Comparison of ENCODE assay signal across 14 cellular contexts in genomic region chr17:17505610-17506171, GRCh38.
"Had no signal": no experiment of that assay in that cellular context is flagged by ENCODE, and none has a peak within 500 bp of the region (broad histone marks: within the 10 kb centered on the region; RNA-seq: fewer than 3 reads in every experiment).

No MANE protein-coding gene starts in this region.

- H3K27ac ChIP-seq: hepatocyte, thoracic aorta, VCaP had no signal

- H3K36me3 ChIP-seq: left lung, thoracic aorta had no signal

- H3K9me3 ChIP-seq: left lung, thoracic aorta had no signal

- H3K79me2 ChIP-seq: hepatocyte had no signal

- H3K4me1 Mint-ChIP-seq: activated naive CD4-positive, alpha-beta T cell treated with anti-CD3 and anti-CD28 coated beads, Interleukin-2, amount 10 ng/mL, durations not matched to agents 7 days and 5 days had no signal

- H3K4me1 ChIP-seq: left lung had no signal

- H3K27me3 ChIP-seq: hepatocyte, left lung had no signal

- H3K27me3 Mint-ChIP-seq: activated CD4-positive, alpha-beta memory T cell treated with anti-CD3 and anti-CD28 coated beads for 36 hours; activated CD8-positive, alpha-beta memory T cell treated with anti-CD3 and anti-CD28 coated beads, Interleukin-2, amount 10 ng/mL, durations not matched to agents 7 days and 5 days; activated naive CD4-positive, alpha-beta T cell treated with anti-CD3 and anti-CD28 coated beads, Interleukin-2, amount 10 ng/mL, durations not matched to agents 7 days and 5 days; stimulated activated naive CD8-positive, alpha-beta T cell treated with anti-CD3 and anti-CD28 coated beads, Interleukin-15, amount 100 ng/mL, for 72 hours had no signal

- H3K27ac Mint-ChIP-seq: activated CD4-positive, alpha-beta memory T cell treated with anti-CD3 and anti-CD28 coated beads for 36 hours; activated CD8-positive, alpha-beta memory T cell treated with anti-CD3 and anti-CD28 coated beads, Interleukin-2, amount 10 ng/mL, durations not matched to agents 7 days and 5 days; activated naive CD4-positive, alpha-beta T cell treated with anti-CD3 and anti-CD28 coated beads, Interleukin-2, amount 10 ng/mL, durations not matched to agents 7 days and 5 days; natural killer cell had no signal

- H3K4me2 ChIP-seq: hepatocyte had no signal

- H3K4me3 Mint-ChIP-seq: activated CD4-positive, alpha-beta memory T cell treated with anti-CD3 and anti-CD28 coated beads for 36 hours; activated CD8-positive, alpha-beta memory T cell treated with anti-CD3 and anti-CD28 coated beads, Interleukin-2, amount 10 ng/mL, durations not matched to agents 7 days and 5 days; activated naive CD4-positive, alpha-beta T cell treated with anti-CD3 and anti-CD28 coated beads, Interleukin-2, amount 10 ng/mL, durations not matched to agents 7 days and 5 days; natural killer cell; stimulated activated naive CD8-positive, alpha-beta T cell treated with anti-CD3 and anti-CD28 coated beads, Interleukin-15, amount 100 ng/mL, for 72 hours had no signal

- DNase-seq: activated CD4-positive, alpha-beta memory T cell treated with anti-CD3 and anti-CD28 coated beads for 36 hours; activated CD8-positive, alpha-beta memory T cell treated with anti-CD3 and anti-CD28 coated beads, Interleukin-2, amount 10 ng/mL, durations not matched to agents 7 days and 5 days; activated naive CD4-positive, alpha-beta T cell treated with anti-CD3 and anti-CD28 coated beads, Interleukin-2, amount 10 ng/mL, durations not matched to agents 7 days and 5 days; activated T-cell treated with anti-CD3 and anti-CD28 coated beads, Interleukin-2, amount 50 U/mL, for 1 hour; islet precursor cell; mesendoderm; natural killer cell; stimulated activated CD4-positive, alpha-beta T cell treated with anti-CD3 and anti-CD28 coated beads, Interleukin-1b, Interleukin-23, amount 100 ng/mL, for 48 hours; stimulated activated naive CD8-positive, alpha-beta T cell treated with anti-CD3 and anti-CD28 coated beads, Interleukin-15, amount 100 ng/mL, for 72 hours; T-helper 9 cell had no signal

- H3K9me3 Mint-ChIP-seq: activated CD4-positive, alpha-beta memory T cell treated with anti-CD3 and anti-CD28 coated beads for 36 hours; activated naive CD4-positive, alpha-beta T cell treated with anti-CD3 and anti-CD28 coated beads, Interleukin-2, amount 10 ng/mL, durations not matched to agents 7 days and 5 days; natural killer cell; stimulated activated naive CD8-positive, alpha-beta T cell treated with anti-CD3 and anti-CD28 coated beads, Interleukin-15, amount 100 ng/mL, for 72 hours had no signal

- ATAC-seq: activated CD8-positive, alpha-beta memory T cell treated with anti-CD3 and anti-CD28 coated beads, Interleukin-2, amount 10 ng/mL, durations not matched to agents 7 days and 5 days; natural killer cell; stimulated activated naive CD8-positive, alpha-beta T cell treated with anti-CD3 and anti-CD28 coated beads, Interleukin-15, amount 100 ng/mL, for 72 hours had no signal

- H2AFZ ChIP-seq: hepatocyte had no signal

- H3K4me3 ChIP-seq: hepatocyte, left lung, thoracic aorta had no signal

- H3K36me3 Mint-ChIP-seq: activated CD4-positive, alpha-beta memory T cell treated with anti-CD3 and anti-CD28 coated beads for 36 hours; activated CD8-positive, alpha-beta memory T cell treated with anti-CD3 and anti-CD28 coated beads, Interleukin-2, amount 10 ng/mL, durations not matched to agents 7 days and 5 days; activated naive CD4-positive, alpha-beta T cell treated with anti-CD3 and anti-CD28 coated beads, Interleukin-2, amount 10 ng/mL, durations not matched to agents 7 days and 5 days; natural killer cell had no signal
